Comparison of ENCODE assay signal across 1 cellular context in the genomic region with DNA sequence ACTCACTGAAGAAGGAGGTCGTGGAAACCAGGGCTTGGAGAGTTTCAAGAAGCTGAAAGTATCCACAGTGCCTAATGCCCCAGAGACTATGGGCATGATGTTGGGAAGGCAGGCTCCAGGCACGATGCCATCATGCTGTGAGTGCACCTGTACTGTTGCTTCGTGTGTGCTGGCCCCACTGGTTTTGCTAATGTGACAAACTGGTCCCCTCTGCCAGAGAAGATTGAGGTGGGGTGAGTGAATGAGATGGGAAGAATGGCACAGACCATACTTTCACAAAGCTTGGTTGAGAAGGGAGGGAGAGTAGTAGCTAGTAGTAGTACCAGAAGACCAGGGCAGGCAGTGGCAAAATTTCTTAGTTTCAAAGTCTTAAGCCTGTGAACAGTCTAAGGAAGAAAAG.
TF ChIP-seq lines count a peak whose summit lies in the region.

No MANE protein-coding gene starts in this region.

TF ChIP-seq in HEK293, 187 proteins besides CTCF, POLR2A, EP300 and RAD21:
- peak; percentile 59; the same call in 1 of the 2 replicates for TF ChIP-seq ZNF776 (tag by site-specific recombination; IDR thresholded peaks at IDR 0.05; ENCODE audit: borderline replicate concordance)
- TF ChIP-seq ZBTB21 (tag by site-specific recombination; IDR thresholded peaks at IDR 0.05), result no peak
- no peak for TF ChIP-seq ZNF423 (tag by site-specific recombination; IDR thresholded peaks at IDR 0.05)
- TF ChIP-seq YY1 (tag by site-specific recombination; IDR thresholded peaks at IDR 0.05), result no peak
- no peak for TF ChIP-seq OVOL3 (tag by site-specific recombination; IDR thresholded peaks at IDR 0.05)
- TF ChIP-seq, protein P1, sequence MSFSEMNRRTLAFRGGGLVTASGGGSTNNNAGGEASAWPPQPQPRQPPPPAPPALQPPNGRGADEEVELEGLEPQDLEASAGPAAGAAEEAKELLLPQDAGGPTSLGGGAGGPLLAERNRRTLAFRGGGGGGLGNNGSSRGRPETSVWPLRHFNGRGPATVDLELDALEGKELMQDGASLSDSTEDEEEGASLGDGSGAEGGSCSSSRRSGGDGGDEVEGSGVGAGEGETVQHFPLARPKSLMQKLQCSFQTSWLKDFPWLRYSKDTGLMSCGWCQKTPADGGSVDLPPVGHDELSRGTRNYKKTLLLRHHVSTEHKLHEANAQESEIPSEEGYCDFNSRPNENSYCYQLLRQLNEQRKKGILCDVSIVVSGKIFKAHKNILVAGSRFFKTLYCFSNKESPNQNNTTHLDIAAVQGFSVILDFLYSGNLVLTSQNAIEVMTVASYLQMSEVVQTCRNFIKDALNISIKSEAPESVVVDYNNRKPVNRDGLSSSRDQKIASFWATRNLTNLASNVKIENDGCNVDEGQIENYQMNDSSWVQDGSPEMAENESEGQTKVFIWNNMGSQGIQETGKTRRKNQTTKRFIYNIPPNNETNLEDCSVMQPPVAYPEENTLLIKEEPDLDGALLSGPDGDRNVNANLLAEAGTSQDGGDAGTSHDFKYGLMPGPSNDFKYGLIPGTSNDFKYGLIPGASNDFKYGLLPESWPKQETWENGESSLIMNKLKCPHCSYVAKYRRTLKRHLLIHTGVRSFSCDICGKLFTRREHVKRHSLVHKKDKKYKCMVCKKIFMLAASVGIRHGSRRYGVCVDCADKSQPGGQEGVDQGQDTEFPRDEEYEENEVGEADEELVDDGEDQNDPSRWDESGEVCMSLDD (tag by site-specific recombination; IDR thresholded peaks at IDR 0.05), result no peak
- no peak for TF ChIP-seq ZSCAN23 (tag by site-specific recombination; IDR thresholded peaks at IDR 0.05)
- 0 out of 2 replicates have a peak, but pooled peaks have one; percentile 10 for TF ChIP-seq ZBTB48 (tag by site-specific recombination; IDR thresholded peaks at IDR 0.05)
- TF ChIP-seq GLI4 (tag by site-specific recombination; IDR thresholded peaks at IDR 0.05), result no peak
- no peak for TF ChIP-seq ZNF560 (tag by site-specific recombination; IDR thresholded peaks at IDR 0.05; ENCODE audit: borderline replicate concordance)
- no peak for TF ChIP-seq ZNF501 (tag by site-specific recombination; IDR thresholded peaks at IDR 0.05)
- TF ChIP-seq ZNF23 (tag by site-specific recombination; IDR thresholded peaks at IDR 0.05; ENCODE audit: borderline replicate concordance), result 0 out of 2 replicates have a peak, but pooled peaks have one; percentile 40
- TF ChIP-seq ZNF155 (tag by site-specific recombination; IDR thresholded peaks at IDR 0.05), result no peak
- TF ChIP-seq, protein P2, sequence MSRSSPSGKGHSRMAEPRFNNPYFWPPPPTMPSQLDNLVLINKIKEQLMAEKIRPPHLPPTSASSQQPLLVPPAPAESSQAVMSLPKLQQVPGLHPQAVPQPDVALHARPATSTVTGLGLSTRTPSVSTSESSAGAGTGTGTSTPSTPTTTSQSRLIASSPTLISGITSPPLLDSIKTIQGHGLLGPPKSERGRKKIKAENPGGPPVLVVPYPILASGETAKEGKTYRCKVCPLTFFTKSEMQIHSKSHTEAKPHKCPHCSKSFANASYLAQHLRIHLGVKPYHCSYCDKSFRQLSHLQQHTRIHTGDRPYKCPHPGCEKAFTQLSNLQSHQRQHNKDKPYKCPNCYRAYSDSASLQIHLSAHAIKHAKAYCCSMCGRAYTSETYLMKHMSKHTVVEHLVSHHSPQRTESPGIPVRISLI (tag by site-specific recombination; IDR thresholded peaks at IDR 0.05), result no peak
- no peak for TF ChIP-seq KLF16 (tag by site-specific recombination; IDR thresholded peaks at IDR 0.05)
- no peak for TF ChIP-seq ZNF274 (IDR thresholded peaks at IDR 0.05; ENCODE audit: low read length)
- no peak for TF ChIP-seq ZNF274 (tag by site-specific recombination; IDR thresholded peaks at IDR 0.05; ENCODE audit: borderline replicate concordance)
- TF ChIP-seq ZNF624 (tag by site-specific recombination; IDR thresholded peaks at IDR 0.05), result peak; percentile 23; the same call in 1 of the 2 replicates
- no peak for TF ChIP-seq ZNF521 (tag by site-specific recombination; IDR thresholded peaks at IDR 0.05)
- TF ChIP-seq MZF1 (tag by site-specific recombination; IDR thresholded peaks at IDR 0.05; ENCODE audit: borderline replicate concordance), result no peak
- no peak for TF ChIP-seq HOXC10 (CRISPR knock-in tag; IDR thresholded peaks at IDR 0.05)
- TF ChIP-seq RBAK (tag by site-specific recombination; IDR thresholded peaks at IDR 0.05), result peak; percentile 27; the same call in 1 of the 2 replicates
- TF ChIP-seq GLI2 (tag by site-specific recombination; IDR thresholded peaks at IDR 0.05; ENCODE audit: borderline replicate concordance, low read depth), result no peak
- TF ChIP-seq ZNF785 (tag by site-specific recombination; IDR thresholded peaks at IDR 0.05), result no peak
- peak; percentile 7; the same call in 1 of the 2 replicates for TF ChIP-seq ZNF157 (tag by site-specific recombination; IDR thresholded peaks at IDR 0.05)
- TF ChIP-seq, protein P3, sequence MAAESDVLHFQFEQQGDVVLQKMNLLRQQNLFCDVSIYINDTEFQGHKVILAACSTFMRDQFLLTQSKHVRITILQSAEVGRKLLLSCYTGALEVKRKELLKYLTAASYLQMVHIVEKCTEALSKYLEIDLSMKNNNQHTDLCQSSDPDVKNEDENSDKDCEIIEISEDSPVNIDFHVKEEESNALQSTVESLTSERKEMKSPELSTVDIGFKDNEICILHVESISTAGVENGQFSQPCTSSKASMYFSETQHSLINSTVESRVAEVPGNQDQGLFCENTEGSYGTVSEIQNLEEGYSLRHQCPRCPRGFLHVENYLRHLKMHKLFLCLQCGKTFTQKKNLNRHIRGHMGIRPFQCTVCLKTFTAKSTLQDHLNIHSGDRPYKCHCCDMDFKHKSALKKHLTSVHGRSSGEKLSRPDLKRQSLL (tag by site-specific recombination; IDR thresholded peaks at IDR 0.05), result no peak
- TF ChIP-seq, protein P4, sequence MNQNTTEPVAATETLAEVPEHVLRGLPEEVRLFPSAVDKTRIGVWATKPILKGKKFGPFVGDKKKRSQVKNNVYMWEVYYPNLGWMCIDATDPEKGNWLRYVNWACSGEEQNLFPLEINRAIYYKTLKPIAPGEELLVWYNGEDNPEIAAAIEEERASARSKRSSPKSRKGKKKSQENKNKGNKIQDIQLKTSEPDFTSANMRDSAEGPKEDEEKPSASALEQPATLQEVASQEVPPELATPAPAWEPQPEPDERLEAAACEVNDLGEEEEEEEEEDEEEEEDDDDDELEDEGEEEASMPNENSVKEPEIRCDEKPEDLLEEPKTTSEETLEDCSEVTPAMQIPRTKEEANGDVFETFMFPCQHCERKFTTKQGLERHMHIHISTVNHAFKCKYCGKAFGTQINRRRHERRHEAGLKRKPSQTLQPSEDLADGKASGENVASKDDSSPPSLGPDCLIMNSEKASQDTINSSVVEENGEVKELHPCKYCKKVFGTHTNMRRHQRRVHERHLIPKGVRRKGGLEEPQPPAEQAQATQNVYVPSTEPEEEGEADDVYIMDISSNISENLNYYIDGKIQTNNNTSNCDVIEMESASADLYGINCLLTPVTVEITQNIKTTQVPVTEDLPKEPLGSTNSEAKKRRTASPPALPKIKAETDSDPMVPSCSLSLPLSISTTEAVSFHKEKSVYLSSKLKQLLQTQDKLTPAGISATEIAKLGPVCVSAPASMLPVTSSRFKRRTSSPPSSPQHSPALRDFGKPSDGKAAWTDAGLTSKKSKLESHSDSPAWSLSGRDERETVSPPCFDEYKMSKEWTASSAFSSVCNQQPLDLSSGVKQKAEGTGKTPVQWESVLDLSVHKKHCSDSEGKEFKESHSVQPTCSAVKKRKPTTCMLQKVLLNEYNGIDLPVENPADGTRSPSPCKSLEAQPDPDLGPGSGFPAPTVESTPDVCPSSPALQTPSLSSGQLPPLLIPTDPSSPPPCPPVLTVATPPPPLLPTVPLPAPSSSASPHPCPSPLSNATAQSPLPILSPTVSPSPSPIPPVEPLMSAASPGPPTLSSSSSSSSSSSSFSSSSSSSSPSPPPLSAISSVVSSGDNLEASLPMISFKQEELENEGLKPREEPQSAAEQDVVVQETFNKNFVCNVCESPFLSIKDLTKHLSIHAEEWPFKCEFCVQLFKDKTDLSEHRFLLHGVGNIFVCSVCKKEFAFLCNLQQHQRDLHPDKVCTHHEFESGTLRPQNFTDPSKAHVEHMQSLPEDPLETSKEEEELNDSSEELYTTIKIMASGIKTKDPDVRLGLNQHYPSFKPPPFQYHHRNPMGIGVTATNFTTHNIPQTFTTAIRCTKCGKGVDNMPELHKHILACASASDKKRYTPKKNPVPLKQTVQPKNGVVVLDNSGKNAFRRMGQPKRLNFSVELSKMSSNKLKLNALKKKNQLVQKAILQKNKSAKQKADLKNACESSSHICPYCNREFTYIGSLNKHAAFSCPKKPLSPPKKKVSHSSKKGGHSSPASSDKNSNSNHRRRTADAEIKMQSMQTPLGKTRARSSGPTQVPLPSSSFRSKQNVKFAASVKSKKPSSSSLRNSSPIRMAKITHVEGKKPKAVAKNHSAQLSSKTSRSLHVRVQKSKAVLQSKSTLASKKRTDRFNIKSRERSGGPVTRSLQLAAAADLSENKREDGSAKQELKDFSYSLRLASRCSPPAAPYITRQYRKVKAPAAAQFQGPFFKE (tag by site-specific recombination; IDR thresholded peaks at IDR 0.05; ENCODE audit: borderline replicate concordance), result peak; percentile 73; the same call in 1 of the 2 replicates
- TF ChIP-seq ZNF843 (tag by site-specific recombination; IDR thresholded peaks at IDR 0.05), result no peak
- TF ChIP-seq ZNF266 (tag by site-specific recombination; IDR thresholded peaks at IDR 0.05; ENCODE audit: low read depth), result 0 out of 2 replicates have a peak, but pooled peaks have one; percentile 31
